In genomic region chr11:118247041-118247440, GRCh38 we compare ENCODE assay signal across 11 cellular contexts. TPM values are rescaled to one million over a fixed set of nuclear protein-coding genes. Genes with fewer than 3 reads are reported as not detected.
DNase-seq lines count a peak whose midpoint lies in the region; ATAC-seq, FAIRE-seq and TF ChIP-seq lines count a peak whose summit lies in the region.
"Had no signal": no experiment of that assay in that cellular context is flagged by ENCODE, and none has a peak within 500 bp of the region (broad histone marks: within the 10 kb centered on the region; RNA-seq: fewer than 3 reads in every experiment).

No MANE protein-coding gene starts in this region.

- CTCF ChIA-PET in CD8-positive, alpha-beta T cell (lab: Charles Lee): interaction anchor here (0.8 to 2.8 kb wide), 7 partner anchors 9 to 106 kb away, joined by 3 to 14 read pairs (median 3); no protein-coding TSS in a partner anchor

- no peak overlapping the region for H3K4me3 Mint-ChIP-seq in CD8-positive, alpha-beta T cell
- peak overlapping the region in 1 of 2 donors; percentile 58 for H3K4me3 Mint-ChIP-seq in effector memory CD8-positive, alpha-beta T cell

- no peaks in the 10 kb centered on the region for H3K9me3 ChIP-seq in CD8-positive, alpha-beta T cell (ENCODE audit: low read length)
- H3K9me3 ChIP-seq in osteoblast (ENCODE audit: low read depth, low read length): no peaks in the 10 kb centered on the region
- peaks cover 0 to under 1% (median 0%) of the 10 kb centered on the region in 4 donors for H3K9me3 ChIP-seq in sigmoid colon

- H2AFZ ChIP-seq in osteoblast (ENCODE audit: low read length): no peak overlapping the region

- peak overlapping the region; percentile 87 for H3K27ac Mint-ChIP-seq in CD8-positive, alpha-beta T cell
- peak overlapping the region; percentile 37 to 49 for H3K27ac Mint-ChIP-seq in effector memory CD8-positive, alpha-beta T cell

- 54 to 69% methylated on average over 1 of the region's 1 CpG for WGBS in sigmoid colon, 2 donors

- no peaks in the 10 kb centered on the region for H3K27me3 ChIP-seq in CD8-positive, alpha-beta T cell (ENCODE audit: insufficient read depth, low read length)
- H3K27me3 ChIP-seq in osteoblast (ENCODE audit: insufficient read depth, low read length): peaks cover 10% of the 10 kb centered on the region
- peaks cover 0 to 25% (median 0%) of the 10 kb centered on the region in 3 donors for H3K27me3 ChIP-seq in sigmoid colon

- no peak for DNase-seq in CD8-positive, alpha-beta T cell
- peak; percentile 24 for DNase-seq in OCI-M1 (lab: John Stamatoyannopoulos, UW)
- DNase-seq in effector memory CD8-positive, alpha-beta T cell: no peak
- DNase-seq in osteoblast (ENCODE audit: insufficient read length, low spot score, missing footprints): peak; percentile 32
- no peak for DNase-seq in sigmoid colon
- no peak for DNase-seq in frontal cortex (ENCODE audit: low spot score in 2 of 2)
- no peak for DNase-seq in NCI-H187 treated with DMSO at 0.1 percent for 48 hours (lab: John Stamatoyannopoulos, UW)
- DNase-seq: caudate nucleus, NCI-H1436, Right ventricle myocardium superior had no signal

- TF ChIP-seq CTCF in CD8-positive, alpha-beta T cell (IDR thresholded peaks at IDR 0.05): no peak
- TF ChIP-seq CTCF in osteoblast (IDR thresholded peaks at IDR 0.05; ENCODE audit: extremely low read depth, low read depth, low read length): no peak
- TF ChIP-seq CTCF in sigmoid colon (IDR thresholded peaks at IDR 0.05): no peak

- intact Hi-C loops in CD8-positive, alpha-beta T cell (cut with DNase I, micrococcal nuclease): no loop called here
- intact Hi-C loops in sigmoid colon (cut with DNase I): no loop called here

- no peak overlapping the region for H3K4me2 ChIP-seq in osteoblast (ENCODE audit: insufficient read depth, low read length)

- no peaks in the 10 kb centered on the region for H3K27me3 Mint-ChIP-seq in CD8-positive, alpha-beta T cell (ENCODE audit: low read depth)
- H3K27me3 Mint-ChIP-seq in effector memory CD8-positive, alpha-beta T cell: no peaks in the 10 kb centered on the region

- TF ChIP-seq POLR2A in sigmoid colon (IDR thresholded peaks at IDR 0.05): no peak

- H3K36me3 ChIP-seq in CD8-positive, alpha-beta T cell (ENCODE audit: insufficient read depth, low read length): no peaks in the 10 kb centered on the region
- H3K36me3 ChIP-seq in osteoblast (ENCODE audit: insufficient read depth, low read length) (no peaks in the 10 kb centered on the region), sigmoid colon (no peaks in the 10 kb centered on the region)

- H3K36me3 Mint-ChIP-seq in CD8-positive, alpha-beta T cell: peaks cover 23% of the 10 kb centered on the region
- H3K36me3 Mint-ChIP-seq in effector memory CD8-positive, alpha-beta T cell (ENCODE audit: insufficient read depth): peaks cover 50% of the 10 kb centered on the region

- no peaks in the 10 kb centered on the region for H4K20me1 ChIP-seq in osteoblast (ENCODE audit: insufficient read depth, low read length)

- peaks cover 66% of the 10 kb centered on the region for H3K4me1 Mint-ChIP-seq in CD8-positive, alpha-beta T cell (ENCODE audit: low read depth)
- H3K4me1 Mint-ChIP-seq in effector memory CD8-positive, alpha-beta T cell (ENCODE audit: low read depth in 2 of 2): peaks cover 50 to 62% of the 10 kb centered on the region in 2 donors

- no peak overlapping the region for H3K27ac ChIP-seq in CD8-positive, alpha-beta T cell (ENCODE audit: low read depth, low read length)
- H3K27ac ChIP-seq in osteoblast (ENCODE audit: low read depth, low read length) (no peak overlapping the region), sigmoid colon (no peak overlapping the region)

- no peaks in the 10 kb centered on the region for H3K79me2 ChIP-seq in osteoblast (ENCODE audit: insufficient read depth, low read length)

- no peak for TF ChIP-seq EP300 in sigmoid colon (IDR thresholded peaks at IDR 0.05)

- ATAC-seq in CD8-positive, alpha-beta T cell: peak; percentile 19
- peak; percentile 11 for ATAC-seq in effector memory CD8-positive, alpha-beta T cell (replicated peaks)

- FAIRE-seq in frontal cortex (lab: Jason Lieb, UNC): no peak

- peaks cover 1% of the 10 kb centered on the region for H3K4me1 ChIP-seq in CD8-positive, alpha-beta T cell (ENCODE audit: insufficient read depth, low read length)
- H3K4me1 ChIP-seq in osteoblast (ENCODE audit: insufficient read depth, low read length) (no peaks in the 10 kb centered on the region), sigmoid colon (peaks cover 0 to 6% (median 2%) of the 10 kb centered on the region in 4 donors)

- POLR2A ChIA-PET in CD8-positive, alpha-beta T cell (lab: Charles Lee): interaction anchor here (0.6 to 1.6 kb wide), 5 partner anchors 22 to 80 kb away, joined by 3 to 5 read pairs (median 3); partner anchors contain the start of gene JAML

- H3K4me3 ChIP-seq in CD8-positive, alpha-beta T cell (ENCODE audit: low read depth, low read length): no peak overlapping the region
- H3K4me3 ChIP-seq in osteoblast (ENCODE audit: insufficient read depth, low read length) (no peak overlapping the region), sigmoid colon (no peak overlapping the region)

- no peaks in the 10 kb centered on the region for H3K9me3 Mint-ChIP-seq in CD8-positive, alpha-beta T cell
- H3K9me3 Mint-ChIP-seq in effector memory CD8-positive, alpha-beta T cell: no peaks in the 10 kb centered on the region

RNA-seq across cellular contexts. Expression of gene MPZL3, which starts 5.1 kb away (rescaled TPM):
- 10 to 100 TPM; 15.3 to 16.8 TPM for total RNA-seq in CD8-positive, alpha-beta T cell
- 1.5 and 1.8 TPM in 2 replicates for total RNA-seq in osteoblast
- under 1 TPM; 0.16 to 0.55 (median 0.31) TPM for total RNA-seq in sigmoid colon
- 1 to 10 TPM; 2.4 to 6.2 (median 4.4) TPM for polyA plus RNA-seq in sigmoid colon
- total RNA-seq in frontal cortex: 2.4 TPM

RNA-seq across cellular contexts. Expression of gene MPZL2, which starts 17.1 kb away (rescaled TPM):
- total RNA-seq in CD8-positive, alpha-beta T cell: 1 to 10 TPM; 1.2 to 1.4 TPM
- total RNA-seq in osteoblast (not detected in 2 replicates), sigmoid colon (10 to 100 TPM in 1 of 4 donors, 1 to 10 TPM in 3; 7.7 to 12.8 (median 8.3) TPM), frontal cortex (1.6 TPM)
- polyA plus RNA-seq in sigmoid colon: 10 to 100 TPM in 2 of 3 donors, 1 to 10 TPM in 1; 9.6 to 27.6 (median 13.9) TPM
- total RNA-seq: fibroblast of lung had no signal
- polyA plus RNA-seq: fibroblast of lung had no signal

RNA-seq across cellular contexts. Expression of gene JAML, which starts 22.2 kb away (rescaled TPM):
- total RNA-seq in CD8-positive, alpha-beta T cell: 10 to 100 TPM; 38.4 to 40.4 TPM
- total RNA-seq in osteoblast (not detected in 2 replicates), sigmoid colon (1 to 10 TPM; 3.3 to 6.1 (median 5.6) TPM), frontal cortex (0.82 TPM)
- polyA plus RNA-seq in sigmoid colon: 10 to 100 TPM in 2 of 3 donors, 1 to 10 TPM in 1; 9.0 to 35.1 (median 16.5) TPM
- total RNA-seq: fibroblast of lung had no signal
- polyA plus RNA-seq: fibroblast of lung had no signal

RNA-seq across cellular contexts. Expression of gene CD3E, which starts 57.5 kb away (rescaled TPM):
- 100 to 1,000 TPM; 413 to 436 TPM for total RNA-seq in CD8-positive, alpha-beta T cell
- total RNA-seq in osteoblast (not detected in 2 replicates), sigmoid colon (under 1 TPM in 2 of 4 donors, not detected in 2; 0.28 to 0.36 TPM), frontal cortex (not detected)
- polyA plus RNA-seq in sigmoid colon: 10 to 100 TPM in 1 of 3 donors, 1 to 10 TPM in 1, under 1 TPM in 1; 0.92 to 42.3 (median 1.2) TPM
- total RNA-seq: fibroblast of lung had no signal
- polyA plus RNA-seq: fibroblast of lung had no signal

Comparison
In these comparisons a context has a peak if more than half of its experiments do, and no peak if none do; other contexts are left out.
1. DNase-seq: peak in OCI-M1 (single experiment) and osteoblast (single experiment); none in CD8-positive, alpha-beta T cell (0 of 7), effector memory CD8-positive, alpha-beta T cell (0 of 3), sigmoid colon (single experiment), frontal cortex (0 of 2) and NCI-H187 treated with DMSO at 0.1 percent for 48 hours (single experiment).
2. RNA of gene JAML, which starts 22.2 kb away (total RNA-seq): 38.4 to 40.4 TPM in CD8-positive, alpha-beta T cell; 3.3 to 6.1 TPM in sigmoid colon, 0.82 TPM in frontal cortex (single experiment) and not detected in osteoblast; every median in the first group is over 4 times any median in the second.